Comparison of ENCODE assay signal across 15 cellular contexts in the genomic region with DNA sequence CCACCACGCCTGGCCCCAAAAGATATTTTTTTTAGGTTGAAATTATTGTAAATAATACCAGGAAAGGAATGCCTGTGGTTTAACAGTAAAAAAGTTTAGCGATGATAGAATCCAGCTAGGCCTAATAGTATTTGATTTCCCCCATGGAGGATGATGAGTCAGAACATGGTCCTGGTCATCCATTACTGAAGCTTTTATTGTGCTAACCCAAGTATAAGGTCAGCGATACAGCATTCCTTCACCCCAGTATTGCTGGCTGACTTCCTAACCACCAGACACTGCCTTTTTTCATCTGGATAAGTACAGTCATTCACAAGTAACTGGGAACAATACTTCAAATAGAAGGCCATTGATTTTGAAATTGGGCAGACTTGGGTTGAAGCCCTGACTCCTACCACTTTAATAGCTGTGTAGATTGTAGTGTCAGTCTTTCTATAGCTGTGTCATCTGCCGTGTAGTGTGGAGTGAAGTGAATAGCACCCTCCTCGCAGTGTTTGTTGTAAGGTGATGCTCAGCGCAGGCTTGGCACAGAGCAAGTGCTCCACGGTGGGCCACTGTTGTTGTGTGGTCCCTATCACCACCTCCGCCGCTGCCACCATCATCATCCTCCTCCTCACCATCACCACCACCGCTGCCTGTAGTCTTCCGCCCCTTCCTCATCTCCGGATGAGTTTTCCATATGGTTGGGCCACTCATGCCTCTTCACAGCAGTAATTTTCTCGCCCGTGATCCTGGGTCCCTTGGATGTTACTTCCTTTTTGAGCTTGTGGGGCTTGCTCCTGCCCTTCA.
A peak's percentile ranks its signal among the peaks of the same experiment; 100 is the strongest.
DNase-seq lines count a peak whose midpoint lies in the region; ATAC-seq, FAIRE-seq and TF ChIP-seq lines count a peak whose summit lies in the region.
"Had no signal": no experiment of that assay in that cellular context is flagged by ENCODE, and none has a peak within 500 bp of the region (broad histone marks: within the 10 kb centered on the region; RNA-seq: fewer than 3 reads in every experiment).

No MANE protein-coding gene starts in this region.

- intact Hi-C loops in pancreas (cut with DNase I): no loop called here

- DNase-seq in Caki2 (ENCODE audit: low read depth) (peak; percentile 95), RCC 7860 (ENCODE audit: low spot score) (peak; percentile 99), epithelial cell of prostate (ENCODE audit: low read depth, low spot score) (peak; percentile 83), pancreas (peak in 1 of 6 donors; percentile 5), MV-4-11 (lab: John Stamatoyannopoulos, UW) (no peak), activated T-cell treated with anti-CD3 and anti-CD28 coated beads for 4 hours (no peak)
- DNase-seq in stimulated activated CD8-positive, alpha-beta memory T cell treated with anti-CD3 and anti-CD28 coated beads, Interleukin-4, amount 100 ng/mL, for 48 hours: no peak
- DNase-seq: activated CD8-positive, alpha-beta memory T cell treated with anti-CD3 and anti-CD28 coated beads for 24 hours; naive thymus-derived CD4-positive, alpha-beta T cell; NCI-H1694 treated with DMSO at 0.1 percent for 48 hours; stimulated activated CD4-positive, alpha-beta T cell treated with anti-CD3 and anti-CD28 coated beads, Interleukin-2, amount 100 ng/mL, for 48 hours; tibial artery had no signal

- no peaks in the 10 kb centered on the region for H3K9me3 ChIP-seq in pancreas
- H3K9me3 ChIP-seq: ascending aorta, tibial artery had no signal

- peak overlapping the region; percentile 78 for H3K27ac ChIP-seq in epithelial cell of prostate
- no peak overlapping the region for H3K27ac ChIP-seq in pancreas
- H3K27ac ChIP-seq: hepatocyte, tibial artery had no signal

- FAIRE-seq in RCC 7860 (lab: Jason Lieb, UNC) (peak; percentile 99), pancreas (lab: Jason Lieb, UNC) (no peak)

- no peak for TF ChIP-seq CTCF in pancreas (IDR thresholded peaks at IDR 0.05)

- H3K4me3 ChIP-seq in pancreas: no peak overlapping the region
- H3K4me3 ChIP-seq: ascending aorta, hepatocyte, tibial artery had no signal

- no peaks in the 10 kb centered on the region for H3K27me3 ChIP-seq in pancreas
- H3K27me3 ChIP-seq: ascending aorta, hepatocyte, tibial artery had no signal

- in situ Hi-C loops in Caki2 (cut with HindIII; ENCODE audit: low pct_unique_long_range_greater_than_20kb, low sequenced_read_pairs): no loop called here

- peak in 3 of 4 donors; percentile 62 to 84 (median 70) for ATAC-seq in pancreas
- ATAC-seq in activated CD4-positive, CD25-positive, alpha-beta regulatory T cell treated with anti-CD3 and anti-CD28 coated beads, Interleukin-2, amount 50 U/mL, for 24 hours: no peak
- ATAC-seq: naive thymus-derived CD4-positive, alpha-beta T cell had no signal

- H3K4me1 ChIP-seq in pancreas: no peaks in the 10 kb centered on the region

- no peaks in the 10 kb centered on the region for H3K36me3 ChIP-seq in pancreas
- H3K36me3 ChIP-seq: ascending aorta, tibial artery had no signal

- 89 to 90% methylated on average over 14 of the region's 14 CpGs for WGBS in pancreas, 2 donors

Comparison
In these comparisons a context has a peak if more than half of its experiments do, and no peak if none do; other contexts are left out.
1. DNase-seq: peak in Caki2 (single experiment), RCC 7860 (single experiment) and epithelial cell of prostate (single experiment); none in MV-4-11 (single experiment), stimulated activated CD8-positive, alpha-beta memory T cell treated with anti-CD3 and anti-CD28 coated beads, Interleukin-4, amount 100 ng/mL, for 48 hours (single experiment) and activated T-cell treated with anti-CD3 and anti-CD28 coated beads for 4 hours (single experiment).
2. ATAC-seq: peak in pancreas (3 of 4); none in activated CD4-positive, CD25-positive, alpha-beta regulatory T cell treated with anti-CD3 and anti-CD28 coated beads, Interleukin-2, amount 50 U/mL, for 24 hours (0 of 2).